Comparison of ENCODE assay signal across 9 cellular contexts in genomic region chr17:29587591-29587990, GRCh38. TPM values are rescaled to one million over a fixed set of nuclear protein-coding genes. Genes with fewer than 3 reads are reported as not detected.
DNase-seq lines count a peak whose midpoint lies in the region; ATAC-seq and TF ChIP-seq lines count a peak whose summit lies in the region.
"Had no signal": no experiment of that assay in that cellular context is flagged by ENCODE, and none has a peak within 500 bp of the region (broad histone marks: within the 10 kb centered on the region; RNA-seq: fewer than 3 reads in every experiment).

No MANE protein-coding gene starts in this region.

- H3K9me3 ChIP-seq in BE2C (no peaks in the 10 kb centered on the region), Karpas-422 (ENCODE audit: low read length) (no peaks in the 10 kb centered on the region; the same call in 1 of the 2 replicates)
- H3K9me3 ChIP-seq: testis had no signal

- no peak overlapping the region; the same call in 1 of the 2 replicates for H3K27ac ChIP-seq in Karpas-422 (ENCODE audit: low read length)

- no peak for ATAC-seq in natural killer cell
- ATAC-seq in HG03045 (IDR thresholded peaks at IDR 0.05; ENCODE audit: unreplicated experiment), result no peak
- ATAC-seq in HG02870 (IDR thresholded peaks at IDR 0.05; ENCODE audit: unreplicated experiment), result no peak

- H3K4me1 Mint-ChIP-seq in natural killer cell, result peaks cover 20 to 64% of the 10 kb centered on the region in 2 donors

- H3K27me3 ChIP-seq in BE2C, result no peaks in the 10 kb centered on the region
- no peaks in the 10 kb centered on the region for H3K27me3 ChIP-seq in Karpas-422 (ENCODE audit: low read length)
- H3K27me3 ChIP-seq: testis had no signal

- H3K79me2 ChIP-seq in Karpas-422 (ENCODE audit: low read length), result peaks cover 64% of the 10 kb centered on the region

- H3K27me3 Mint-ChIP-seq in natural killer cell (ENCODE audit: low read depth in 2 of 2), result no peaks in the 10 kb centered on the region

- no peak for DNase-seq in BE2C
- no peak for DNase-seq in Karpas-422
- DNase-seq in choroid plexus epithelial cell (ENCODE audit: low read depth), result no peak
- DNase-seq in natural killer cell, result no peak
- DNase-seq in NCI-H524 treated with DMSO at 0.1 percent for 48 hours (lab: John Stamatoyannopoulos, UW), result no peak
- no peak for DNase-seq in GOT3 (lab: John Stamatoyannopoulos, UW)
- DNase-seq: testis had no signal

- H3K9me3 Mint-ChIP-seq in natural killer cell, result no peaks in the 10 kb centered on the region

- no peaks in the 10 kb centered on the region for H3K36me3 Mint-ChIP-seq in natural killer cell

- peak overlapping the region; percentile 88 for H3K4me2 ChIP-seq in Karpas-422 (ENCODE audit: low read depth, low read length, poor library complexity, severe bottlenecking)

- H3K36me3 ChIP-seq in BE2C, result peaks cover 3% of the 10 kb centered on the region; the same call in 1 of the 2 replicates
- H3K36me3 ChIP-seq in Karpas-422 (ENCODE audit: insufficient read depth, low read length), result peaks cover 18% of the 10 kb centered on the region

- H3K4me3 ChIP-seq in BE2C (ENCODE audit: low read depth, low read length) (peak overlapping the region; percentile 66; the same call in 1 of the 2 replicates), Karpas-422 (ENCODE audit: low read length) (peak overlapping the region; percentile 99), choroid plexus epithelial cell (ENCODE audit: low read depth, low read length) (peak overlapping the region; percentile 74)

- H3K4me1 ChIP-seq in BE2C, result peaks cover 12% of the 10 kb centered on the region
- H3K4me1 ChIP-seq in Karpas-422 (ENCODE audit: low read length), result peaks cover 65% of the 10 kb centered on the region

- peaks cover 11% of the 10 kb centered on the region; the same call in 1 of the 2 replicates for H4K20me1 ChIP-seq in Karpas-422 (ENCODE audit: insufficient read depth, low read depth, low read length)

- intact Hi-C loops in natural killer cell (cut with micrococcal nuclease), result no loop called here

- H2AFZ ChIP-seq in Karpas-422 (ENCODE audit: low read length), result no peak overlapping the region

- H3K9ac ChIP-seq in Karpas-422 (ENCODE audit: low read length), result peak overlapping the region; percentile 95

- H3K9me2 ChIP-seq in Karpas-422 (replicated peaks; ENCODE audit: insufficient read depth, low read length), result no peaks in the 10 kb centered on the region

- TF ChIP-seq CTCF in BE2C (IDR thresholded peaks at IDR 0.05; ENCODE audit: low read depth, low read length) (no peak), choroid plexus epithelial cell (conservative IDR thresholded peaks at IDR 0.05; ENCODE audit: low read depth, low read length) (no peak), natural killer cell (IDR thresholded peaks at IDR 0.05) (no peak)

- peak overlapping the region; percentile 50 to 79 for H3K27ac Mint-ChIP-seq in natural killer cell

- peak overlapping the region; percentile 85 for H3K4me3 Mint-ChIP-seq in natural killer cell

RNA-seq across cellular contexts. Expression of gene GIT1, which starts 1.9 kb away (rescaled TPM):
- 48.9 TPM for polyA plus RNA-seq in BE2C (2012; ENCODE audit: insufficient read depth, insufficient read length, low read depth)
- 58.7 and 71.5 TPM in 2 replicates for total RNA-seq in Karpas-422 (2014; rRNA removed; shearing (Covaris generic); ENCODE audit: low replicate concordance)
- 10 to 100 TPM; 39.4 to 61.4 (median 54.6) TPM for total RNA-seq in natural killer cell

RNA-seq across cellular contexts. Expression of gene ANKRD13B, which starts 5.3 kb away (rescaled TPM):
- polyA plus RNA-seq in BE2C (2012; ENCODE audit: insufficient read depth, insufficient read length, low read depth), result 84.2 TPM
- total RNA-seq in Karpas-422 (2014; rRNA removed; shearing (Covaris generic); ENCODE audit: low replicate concordance), result 3.5 and 10.9 TPM in 2 replicates
- total RNA-seq in natural killer cell, result 1 to 10 TPM; 2.3 to 6.6 (median 4.0) TPM

RNA-seq across cellular contexts. Expression of gene TP53I13, which starts 19.1 kb away (rescaled TPM):
- polyA plus RNA-seq in BE2C (2012; ENCODE audit: insufficient read depth, insufficient read length, low read depth), result 11.0 TPM
- total RNA-seq in Karpas-422 (2014; rRNA removed; shearing (Covaris generic); ENCODE audit: low replicate concordance), result 43.8 and 122 TPM in 2 replicates
- 100 to 1,000 TPM; 122 to 148 (median 148) TPM for total RNA-seq in natural killer cell

RNA-seq across cellular contexts. Expression of gene ABHD15, which starts 20.8 kb away (rescaled TPM):
- polyA plus RNA-seq in BE2C (2012; ENCODE audit: insufficient read depth, insufficient read length, low read depth), result 0.12 TPM
- total RNA-seq in Karpas-422 (2014; rRNA removed; shearing (Covaris generic); ENCODE audit: low replicate concordance), result 9.0 and 17.4 TPM in 2 replicates
- total RNA-seq in natural killer cell, result 10 to 100 TPM; 31.7 to 33.8 (median 33.1) TPM

RNA-seq across cellular contexts. Expression of gene CORO6, which starts 35.1 kb away (rescaled TPM):
- polyA plus RNA-seq in BE2C (2012; ENCODE audit: insufficient read depth, insufficient read length, low read depth), result 7.5 TPM
- total RNA-seq in Karpas-422 (2014; rRNA removed; shearing (Covaris generic); ENCODE audit: low replicate concordance), result 0.79 and 1.8 TPM in 2 replicates
- total RNA-seq in natural killer cell, result 10 to 100 TPM in 1 of 3 donors, 1 to 10 TPM in 2; 2.4 to 18.7 (median 3.9) TPM
